ENCODE assay signal across 25 cellular contexts in genomic region chr12:115012861-115013667, GRCh38.
A peak's percentile ranks its signal among the peaks of the same experiment; 100 is the strongest.
DNase-seq lines count a peak whose midpoint lies in the region; ATAC-seq and TF ChIP-seq lines count a peak whose summit lies in the region.
"Had no signal": no experiment of that assay in that cellular context is flagged by ENCODE, and none has a peak within 500 bp of the region (broad histone marks: within the 10 kb centered on the region; RNA-seq: fewer than 3 reads in every experiment).

No MANE protein-coding gene starts in this region.

- TF ChIP-seq CTCF in nephron progenitor cell (IDR thresholded peaks at IDR 0.05), result no peak

- peaks cover 9% of the 10 kb centered on the region for H3K9me3 Mint-ChIP-seq in nephron progenitor cell

- peak overlapping the region; percentile 30 for H3K27ac Mint-ChIP-seq in nephron progenitor cell
- H3K27ac Mint-ChIP-seq: activated naive CD4-positive, alpha-beta T cell treated with anti-CD3 and anti-CD28 coated beads, Interleukin-2, amount 10 ng/mL, durations not matched to agents 7 days and 5 days; T-helper 1 cell treated with Interleukin-12 subunit alpha and Interleukin-12 subunit beta and Interleukin-4 antibody, amounts not matched to agents 30 μg/mL and 1 μg/mL, for 36 hours had no signal

- H3K27me3 Mint-ChIP-seq in nephron progenitor cell (ENCODE audit: low read depth, poor library complexity), result peaks cover 34% of the 10 kb centered on the region
- H3K27me3 Mint-ChIP-seq: activated naive CD4-positive, alpha-beta T cell treated with anti-CD3 and anti-CD28 coated beads, Interleukin-2, amount 10 ng/mL, durations not matched to agents 7 days and 5 days; central memory CD8-positive, alpha-beta T cell had no signal

- no peaks in the 10 kb centered on the region for H3K36me3 Mint-ChIP-seq in nephron progenitor cell (ENCODE audit: low read depth)
- H3K36me3 Mint-ChIP-seq: activated naive CD4-positive, alpha-beta T cell treated with anti-CD3 and anti-CD28 coated beads, Interleukin-2, amount 10 ng/mL, durations not matched to agents 7 days and 5 days had no signal

- intact Hi-C loops in Right ventricle myocardium inferior (cut with DNase I) (no loop called here), cardiac septum (cut with DNase I) (no loop called here), left ventricle myocardium superior (cut with micrococcal nuclease) (no loop called here)

- peaks cover 31% of the 10 kb centered on the region for H3K4me1 Mint-ChIP-seq in nephron progenitor cell
- H3K4me1 Mint-ChIP-seq: activated naive CD4-positive, alpha-beta T cell treated with anti-CD3 and anti-CD28 coated beads, Interleukin-2, amount 10 ng/mL, durations not matched to agents 7 days and 5 days; central memory CD8-positive, alpha-beta T cell had no signal

- no peak overlapping the region for H3K4me3 Mint-ChIP-seq in nephron progenitor cell
- H3K4me3 Mint-ChIP-seq: activated naive CD4-positive, alpha-beta T cell treated with anti-CD3 and anti-CD28 coated beads, Interleukin-2, amount 10 ng/mL, durations not matched to agents 7 days and 5 days; activated T-cell treated with anti-CD3 and anti-CD28 coated beads, Interleukin-2, amount 50 U/mL, for 4 hours; central memory CD8-positive, alpha-beta T cell; T-helper 1 cell treated with Interleukin-12 subunit alpha and Interleukin-12 subunit beta and Interleukin-4 antibody, amounts not matched to agents 30 μg/mL and 1 μg/mL, for 36 hours had no signal

- ATAC-seq in Right ventricle myocardium inferior (peak; percentile 26), left ventricle myocardium superior (peak; percentile 20)
- ATAC-seq: activated T-cell treated with anti-CD3 and anti-CD28 coated beads, Interleukin-2, amount 50 U/mL, for 4 hours had no signal

- no peak for DNase-seq in Right ventricle myocardium inferior (ENCODE audit: missing footprints)
- no peak for DNase-seq in cardiac septum (ENCODE audit: low spot score)
- DNase-seq in left ventricle myocardium superior, result peak; percentile 27
- DNase-seq in nephron progenitor cell, result peak; percentile 19
- DNase-seq in NCI-H526 (lab: John Stamatoyannopoulos, UW), result no peak
- no peak for DNase-seq in activated gamma-delta T cell treated with Interleukin-2 at 50 U/mL for 16 hours
- DNase-seq in epidermal melanocyte (ENCODE audit: insufficient read length, low spot score), result no peak
- no peak for DNase-seq in NCI-H1436 (lab: John Stamatoyannopoulos, UW)
- DNase-seq: 8988T; activated CD8-positive, alpha-beta memory T cell treated with anti-CD3 and anti-CD28 coated beads for 24 hours; activated naive CD4-positive, alpha-beta T cell treated with anti-CD3 and anti-CD28 coated beads, Interleukin-2, amount 10 ng/mL, durations not matched to agents 7 days and 5 days; activated T-cell treated with anti-CD3 and anti-CD28 coated beads, Interleukin-2, amount 50 U/mL, for 4 hours; AML-193; DMS79; erythroblast; foreskin melanocyte; KG1; kidney glomerular epithelial cell; NCI-H187; NCI-H774; SHP77 treated with DMSO at 0.1 percent for 48 hours; stimulated activated CD4-positive, alpha-beta T cell treated with anti-CD3 and anti-CD28 coated beads, Interleukin-2, amount 100 ng/mL, for 48 hours; stimulated activated naive CD4-positive, alpha-beta T cell had no signal

Comparison
In these comparisons a context has a peak if more than half of its experiments do, and no peak if none do; other contexts are left out.
1. DNase-seq: peak in left ventricle myocardium superior (single experiment) and nephron progenitor cell (single experiment); none in Right ventricle myocardium inferior (single experiment), cardiac septum (single experiment), NCI-H526 (0 of 2), activated gamma-delta T cell treated with Interleukin-2 at 50 U/mL for 16 hours (single experiment), epidermal melanocyte (single experiment) and NCI-H1436 (single experiment).